26 cellular contexts compared by ENCODE assay signal in the genomic region with DNA sequence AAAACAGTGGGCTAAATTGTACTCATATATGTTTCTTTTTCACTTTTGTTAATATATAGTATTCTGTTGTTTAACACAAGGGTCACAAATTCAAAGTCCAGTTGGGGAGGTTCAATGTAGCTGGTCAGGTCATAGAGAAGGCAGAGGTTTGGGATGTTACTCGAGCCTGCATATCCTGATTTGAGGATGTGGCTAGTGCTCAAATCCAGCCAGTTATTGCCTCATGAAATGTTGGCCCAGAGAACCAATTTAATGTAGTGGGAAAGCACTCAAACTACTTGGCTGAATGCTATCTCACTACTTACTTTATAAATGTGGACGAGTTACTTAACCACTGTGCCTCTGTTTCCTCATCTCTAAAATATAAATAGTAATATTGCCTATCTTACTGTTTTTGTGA. TPM values are rescaled to one million over a fixed set of nuclear protein-coding genes. Genes with fewer than 3 reads are reported as not detected.
DNase-seq lines count a peak whose midpoint lies in the region; ATAC-seq, FAIRE-seq and TF ChIP-seq lines count a peak whose summit lies in the region.
"Had no signal": no experiment of that assay in that cellular context is flagged by ENCODE, and none has a peak within 500 bp of the region (broad histone marks: within the 10 kb centered on the region; RNA-seq: fewer than 3 reads in every experiment).

No MANE protein-coding gene starts in this region.

- POLR2A ChIA-PET in K562 (lab: Yijun Ruan, JAX), result interaction anchor here (2.8 kb wide), 1 partner anchor 9 kb away, joined by 13 read pairs; no protein-coding TSS in a partner anchor
- POLR2A ChIA-PET in GM10248 (lab: Yijun Ruan, JAX), result interaction anchor here (0.6 kb wide), 1 partner anchor 10 kb away, joined by 4 read pairs; no protein-coding TSS in a partner anchor

- CTCF ChIA-PET in K562 (lab: Yijun Ruan, JAX; ENCODE audit: low intra/inter-chr PET ratio) (no interaction called here), GM10248 (lab: Yijun Ruan, JAX) (interaction anchor here (1.0 to 2.5 kb wide), 4 partner anchors 8 to 13 kb away, joined by 3 to 8 read pairs (median 6); no protein-coding TSS in a partner anchor)

- no peak for TF ChIP-seq RAD21 in K562 (CRISPR knock-in tag; conservative IDR thresholded peaks at IDR 0.05 in 1 of 2, IDR thresholded peaks at IDR 0.05 in 1 of 2)

- no peaks in the 10 kb centered on the region for H3K9me1 ChIP-seq in K562 (ENCODE audit: control insufficient read depth, insufficient read depth, low read length)

- peak overlapping the region; percentile 20; the same call in 1 of the 2 replicates for H3K27ac ChIP-seq in GM23338 (ENCODE audit: low read depth)
- peak overlapping the region; percentile 15; the same call in 1 of the 3 replicates for H3K27ac ChIP-seq in K562 (ENCODE audit: extremely low read depth, low read depth, low read length)
- H3K27ac ChIP-seq in heart left ventricle, result peak overlapping the region in 4 of 12 donors; percentile 1 to 37 (median 26)
- no peak overlapping the region for H3K27ac ChIP-seq in osteoblast (ENCODE audit: low read depth, low read length)
- H3K27ac ChIP-seq: pancreas, suprapubic skin had no signal

- no peak overlapping the region for H3K4me3 Mint-ChIP-seq in GM23338
- no peak overlapping the region for H3K4me3 Mint-ChIP-seq in mesothelial cell of epicardium
- H3K4me3 Mint-ChIP-seq: activated T-cell treated with anti-CD3 and anti-CD28 coated beads, Interleukin-2, amount 50 U/mL, for 24 hours; CD4-positive, CD25-positive, alpha-beta regulatory T cell; naive thymus-derived CD4-positive, alpha-beta T cell; stimulated activated effector memory CD8-positive, alpha-beta T cell treated with anti-CD3 and anti-CD28 coated beads, Interleukin-12 subunit alpha, Interleukin-12 subunit beta, amount 100 ng/mL, for 72 hours had no signal

- H3K27me3 ChIP-seq in GM23338 (ENCODE audit: insufficient read depth) (no peaks in the 10 kb centered on the region), K562 (ENCODE audit: control insufficient read depth in 2 of 2, insufficient read depth in 2 of 2, low read length in 2 of 2) (no peaks in the 10 kb centered on the region), heart left ventricle (no peaks in the 10 kb centered on the region), osteoblast (ENCODE audit: insufficient read depth, low read length) (no peaks in the 10 kb centered on the region)
- H3K27me3 ChIP-seq: pancreas, suprapubic skin had no signal

- H3K27ac Mint-ChIP-seq in GM23338 (peak overlapping the region; percentile 33), mesothelial cell of epicardium (no peak overlapping the region)
- H3K27ac Mint-ChIP-seq: activated T-cell treated with anti-CD3 and anti-CD28 coated beads, Interleukin-2, amount 50 U/mL, for 24 hours; CD4-positive, CD25-positive, alpha-beta regulatory T cell; stimulated activated effector memory CD8-positive, alpha-beta T cell treated with anti-CD3 and anti-CD28 coated beads, Interleukin-12 subunit alpha, Interleukin-12 subunit beta, amount 100 ng/mL, for 72 hours had no signal

- DNase-seq in GM23338 (ENCODE audit: low spot score), result no peak
- no peak for DNase-seq in K562 (ENCODE audit: extremely low read depth in 1 of 4, low spot score in 3 of 4)
- DNase-seq in heart left ventricle, result no peak
- peak; percentile 37 for DNase-seq in osteoblast (ENCODE audit: insufficient read length, low spot score, missing footprints)
- no peak for DNase-seq in COLO668 (lab: John Stamatoyannopoulos, UW; ENCODE audit: unreplicated experiment)
- no peak for DNase-seq in mesothelial cell of epicardium (ENCODE audit: low spot score in 2 of 2, unreplicated experiment in 2 of 2)
- no peak for DNase-seq in anterior cingulate cortex (lab: John Stamatoyannopoulos, UW)
- no peak for DNase-seq in GM10248 (ENCODE audit: extremely low spot score)
- DNase-seq: activated CD8-positive, alpha-beta memory T cell treated with anti-CD3 and anti-CD28 coated beads for 24 hours; activated naive CD4-positive, alpha-beta T cell treated with Interleukin-2 at 50 U/mL for 16 hours; activated T-cell treated with anti-CD3 and anti-CD28 coated beads, Interleukin-2, amount 50 U/mL, for 24 hours; CD4-positive, CD25-positive, alpha-beta regulatory T cell; cerebellar nuclear complex; DMS 273 treated with DMSO at 0.1 percent for 48 hours; KG1; naive thymus-derived CD4-positive, alpha-beta T cell; NCI-H1930; NCI-H774; pancreas; SW 1271 had no signal

- H3K36me3 Mint-ChIP-seq in GM23338 (ENCODE audit: low read depth) (peaks cover 19% of the 10 kb centered on the region; the same call in 2 of the 3 replicates), mesothelial cell of epicardium (peaks cover 16% of the 10 kb centered on the region)

- TF ChIP-seq EP300 in K562 (IDR thresholded peaks at IDR 0.05; ENCODE audit: low read length), result no peak

- no peak overlapping the region for H3K4me2 ChIP-seq in GM23338
- no peak overlapping the region for H3K4me2 ChIP-seq in K562 (ENCODE audit: insufficient read depth, low read length)
- H3K4me2 ChIP-seq in osteoblast (ENCODE audit: insufficient read depth, low read length), result no peak overlapping the region

- 64% methylated on average over 2 of the region's 2 CpGs for WGBS in K562 (ENCODE audit: insufficient coverage, low coverage, missing lambda C conversion rate)
- 32 to 40% (median 38%) methylated on average over 2 of the region's 2 CpGs for WGBS in heart left ventricle, 4 donors

- H3K4me3 ChIP-seq in GM23338 (no peak overlapping the region), K562 (no peak overlapping the region), heart left ventricle (no peak overlapping the region), osteoblast (ENCODE audit: insufficient read depth, low read length) (no peak overlapping the region)
- H3K4me3 ChIP-seq: pancreas, suprapubic skin had no signal

- H3K9me3 ChIP-seq in K562 (replicated peaks; ENCODE audit: control insufficient read depth, insufficient read depth, low read depth, low read length) (no peaks in the 10 kb centered on the region), heart left ventricle (peaks cover 0 to 14% (median 0%) of the 10 kb centered on the region in 12 donors), osteoblast (ENCODE audit: low read depth, low read length) (no peaks in the 10 kb centered on the region)
- H3K9me3 ChIP-seq: pancreas, suprapubic skin had no signal

- H3K4me1 ChIP-seq in GM23338 (ENCODE audit: insufficient read depth) (no peaks in the 10 kb centered on the region; the same call in 1 of the 2 replicates), K562 (replicated peaks in 1 of 2; ENCODE audit: control insufficient read depth in 2 of 2, insufficient read depth in 2 of 2, low read length in 2 of 2) (no peaks in the 10 kb centered on the region; a peak in 1 of 5 replicates), heart left ventricle (peaks cover 0 to 24% (median 13%) of the 10 kb centered on the region in 12 donors), osteoblast (ENCODE audit: insufficient read depth, low read length) (peaks cover 3% of the 10 kb centered on the region)
- H3K4me1 ChIP-seq: pancreas had no signal

- ATAC-seq in GM23338 (no peak), K562 (no peak), heart left ventricle (peak; percentile 39 to 64 (median 50))
- ATAC-seq: naive thymus-derived CD4-positive, alpha-beta T cell; stimulated activated effector memory CD8-positive, alpha-beta T cell treated with anti-CD3 and anti-CD28 coated beads, Interleukin-12 subunit alpha, Interleukin-12 subunit beta, amount 100 ng/mL, for 72 hours had no signal

- no peak for FAIRE-seq in K562 (lab: Jason Lieb, UNC)
- FAIRE-seq: GM18507, H54, pancreas, TTC549, urothelium cell line had no signal

- H3K9ac ChIP-seq in K562 (ENCODE audit: insufficient read depth in 1 of 2, low read depth in 2 of 2, low read length in 2 of 2), result no peak overlapping the region

- in situ Hi-C loops in K562 (cut with MboI), result no loop called here

- H3F3A ChIP-seq in GM23338 (replicated peaks; ENCODE audit: low read depth), result no peaks in the 10 kb centered on the region

- H3K4me1 Mint-ChIP-seq in GM23338 (no peaks in the 10 kb centered on the region; the same call in 2 of the 3 replicates), mesothelial cell of epicardium (no peaks in the 10 kb centered on the region)

- H3K36me3 ChIP-seq in GM23338 (ENCODE audit: insufficient read depth) (peaks cover 1% of the 10 kb centered on the region; the same call in 1 of the 2 replicates), K562 (ENCODE audit: control insufficient read depth, insufficient read depth, low read length) (peaks cover 18% of the 10 kb centered on the region), heart left ventricle (peaks cover 0 to 15% (median 0%) of the 10 kb centered on the region in 9 donors), osteoblast (ENCODE audit: insufficient read depth, low read length) (peaks cover 4% of the 10 kb centered on the region)
- H3K36me3 ChIP-seq: pancreas, suprapubic skin had no signal

- H3K9me3 Mint-ChIP-seq in GM23338 (no peaks in the 10 kb centered on the region; the same call in 2 of the 3 replicates), mesothelial cell of epicardium (peaks cover 11% of the 10 kb centered on the region)
- H3K9me3 Mint-ChIP-seq: activated T-cell treated with anti-CD3 and anti-CD28 coated beads, Interleukin-2, amount 50 U/mL, for 24 hours; stimulated activated effector memory CD8-positive, alpha-beta T cell treated with anti-CD3 and anti-CD28 coated beads, Interleukin-12 subunit alpha, Interleukin-12 subunit beta, amount 100 ng/mL, for 72 hours had no signal

- H3K27me3 Mint-ChIP-seq in GM23338 (ENCODE audit: insufficient read depth, low read depth, poor library complexity) (no peaks in the 10 kb centered on the region), mesothelial cell of epicardium (ENCODE audit: low read depth) (no peaks in the 10 kb centered on the region)
- H3K27me3 Mint-ChIP-seq: activated T-cell treated with anti-CD3 and anti-CD28 coated beads, Interleukin-2, amount 50 U/mL, for 24 hours; CD4-positive, CD25-positive, alpha-beta regulatory T cell; naive thymus-derived CD4-positive, alpha-beta T cell had no signal

- H4K20me1 ChIP-seq in GM23338 (replicated peaks; ENCODE audit: insufficient read depth) (peaks cover 45% of the 10 kb centered on the region), K562 (replicated peaks; ENCODE audit: control insufficient read depth, insufficient read depth, low read length) (no peaks in the 10 kb centered on the region), osteoblast (ENCODE audit: insufficient read depth, low read length) (peaks cover 55% of the 10 kb centered on the region)

- BruUV-seq in K562 (replicated peaks; lab: Mats Ljungman, UMichigan), result no TSS peak

- H2AFZ ChIP-seq in GM23338, result no peak overlapping the region
- no peak overlapping the region for H2AFZ ChIP-seq in K562 (ENCODE audit: low read depth, low read length)
- H2AFZ ChIP-seq in osteoblast (ENCODE audit: low read length), result no peak overlapping the region

- H3K79me2 ChIP-seq in GM23338 (replicated peaks; ENCODE audit: insufficient read depth), result peaks cover 100% of the 10 kb centered on the region
- H3K79me2 ChIP-seq in K562 (ENCODE audit: control insufficient read depth, insufficient read depth, low read length), result peaks cover 50% of the 10 kb centered on the region
- H3K79me2 ChIP-seq in osteoblast (ENCODE audit: insufficient read depth, low read length), result peaks cover 93% of the 10 kb centered on the region

- intact Hi-C loops in K562 (cut with micrococcal nuclease) (no loop called here), heart left ventricle (cut with DNase I) (loop anchor here in 1 of 10 donors (5.0 kb wide), 1 partner anchor 205 kb away; a partner anchor contains a TSS)

- no peak for TF ChIP-seq CTCF in GM23338 (conservative IDR thresholded peaks at IDR 0.05; ENCODE audit: low read depth in 2 of 2)
- TF ChIP-seq CTCF in K562 (IDR thresholded peaks at IDR 0.05 in 2 of 3, conservative IDR thresholded peaks at IDR 0.05 in 1 of 3; ENCODE audit: insufficient read depth in 2 of 3, low read depth in 1 of 3, low read length in 3 of 3), result no peak
- no peak for TF ChIP-seq CTCF in heart left ventricle (IDR thresholded peaks at IDR 0.05)
- no peak for TF ChIP-seq CTCF in osteoblast (IDR thresholded peaks at IDR 0.05; ENCODE audit: extremely low read depth, low read depth, low read length)
- TF ChIP-seq CTCF in mesothelial cell of epicardium (IDR thresholded peaks at IDR 0.05; ENCODE audit: unreplicated experiment), result no peak
- no peak for TF ChIP-seq CTCF in GM10248 (IDR thresholded peaks at IDR 0.05; ENCODE audit: control extremely low read depth, extremely low read depth, low read depth, missing control alignments)

- H3K9me2 ChIP-seq in GM23338 (ENCODE audit: insufficient read depth), result no peaks in the 10 kb centered on the region

- TF ChIP-seq POLR2A in K562 (conservative IDR thresholded peaks at IDR 0.05) (no peak), heart left ventricle (IDR thresholded peaks at IDR 0.05) (no peak)

RNA-seq across cellular contexts. Expression of a gene that starts 12.5 kb away (rescaled TPM):
- 241 and 277 TPM in 2 replicates for total RNA-seq in GM23338 (2014; rRNA removed; shearing (Covaris generic))
- polyA plus RNA-seq in GM23338 (2016; fragmentation: Nextera tagmentation; extraction: Ambion mirVana), result 98.5 and 113 TPM in 2 replicates
- 22.0 and 88.8 TPM in 2 replicates for total RNA-seq in K562 (2011; cell fraction: chromatin; rRNA removed; ENCODE audit: low replicate concordance)
- 18.5 and 23.9 TPM in 2 replicates for total RNA-seq in K562 (2011; cell fraction: nucleolus; rRNA removed)
- total RNA-seq in K562 (2011; cell fraction: nucleoplasm; rRNA removed), result 33.2 and 59.6 TPM in 2 replicates
- 48.5 and 54.0 TPM in 2 replicates for total RNA-seq in K562 (2014; rRNA removed)
- total RNA-seq in K562 (2014; rRNA removed; fragmentation: Illumina TruSeq; extraction: Trizol), result 76.2 and 80.2 TPM in 2 replicates
- 68.7 and 72.8 TPM in 2 replicates for total RNA-seq in K562 (2015; rRNA removed; fragmentation: Illumina TruSeq; extraction: Trizol)
- 45.3 and 48.0 TPM in 2 replicates for total RNA-seq in K562 (2021)
- 87.5 and 97.8 TPM in 2 replicates for polyA plus RNA-seq in K562 (2011; rRNA removed)
- 21.2 and 42.2 TPM in 2 replicates for polyA plus RNA-seq in K562 (2011; cell fraction: cytosol; rRNA removed)
- 15.9 and 30.8 TPM in 2 replicates for polyA plus RNA-seq in K562 (2011; cell fraction: nucleus; rRNA removed)
- polyA plus RNA-seq in K562 (2012), result 40.7 and 71.7 TPM in 2 replicates
- polyA plus RNA-seq in K562 (2014; fragmentation: Illumina TruSeq; extraction: Trizol), result 54.5 and 71.6 TPM in 2 replicates
- 10 to 100 TPM; 19.3 to 22.1 TPM for polyA plus RNA-seq in K562 (2014; fragmentation: Nextera tagmentation; extraction: Ambion mirVana)
- polyA plus RNA-seq in K562 (2014; rRNA removed), result 44.3 and 45.1 TPM in 2 replicates
- polyA minus RNA-seq in K562 (2011; rRNA and poly(A)+ RNA removed), result 69.8 and 96.2 TPM in 2 replicates
- 32.1 and 32.4 TPM in 2 replicates for polyA minus RNA-seq in K562 (2011; cell fraction: cytosol; rRNA and poly(A)+ RNA removed)
- 15.2 and 35.5 TPM in 2 replicates for polyA minus RNA-seq in K562 (2011; cell fraction: nucleus; rRNA and poly(A)+ RNA removed)
- total RNA-seq in heart left ventricle, result 10 to 100 TPM; 71.8 to 87.1 (median 77.3) TPM
- polyA plus RNA-seq in heart left ventricle, result 10 to 100 TPM; 28.6 to 70.0 TPM
- total RNA-seq in osteoblast, result 120 and 122 TPM in 2 replicates
- 52.8 to 53.3 TPM (median 53.1 TPM) in 3 replicates for total RNA-seq in mesothelial cell of epicardium

Comparison
In these comparisons a context has a peak if more than half of its experiments do, and no peak if none do; other contexts are left out.
1. ATAC-seq: peak in heart left ventricle (4 of 4); none in GM23338 (single experiment) and K562 (single experiment).